Comparison of ENCODE assay signal across 8 cellular contexts in the genomic region with DNA sequence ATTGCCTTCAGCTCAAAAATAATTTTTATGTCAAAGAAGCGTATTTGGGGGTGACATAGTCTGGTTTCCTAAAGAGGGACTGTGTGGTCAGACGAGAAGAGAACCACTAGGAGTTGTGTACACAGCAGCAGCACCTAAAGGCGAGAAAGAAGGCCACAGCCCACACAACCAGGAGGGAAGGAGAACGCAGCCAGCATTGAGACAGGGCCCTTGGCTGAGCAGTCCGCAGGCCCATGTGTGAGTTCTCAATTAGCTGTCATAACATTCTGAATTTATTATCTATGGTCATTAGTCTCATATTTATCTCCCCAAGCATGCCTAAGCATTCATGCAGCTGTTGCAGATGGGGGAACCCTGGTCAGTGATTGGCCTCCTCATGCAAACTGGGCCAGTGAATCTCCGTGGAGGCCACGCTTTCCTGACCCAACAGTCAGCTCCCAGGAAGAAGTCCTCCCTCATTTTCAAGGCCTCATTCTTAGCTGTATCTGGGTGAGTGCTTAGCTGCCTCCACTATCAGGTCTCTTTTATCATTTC.
DNase-seq lines count a peak whose midpoint lies in the region; ATAC-seq, FAIRE-seq and TF ChIP-seq lines count a peak whose summit lies in the region.

No MANE protein-coding gene starts in this region.

- H3F3A ChIP-seq in SU-DHL-6 (ENCODE audit: insufficient read depth): peaks cover 39% of the 10 kb centered on the region

- no peak for TF ChIP-seq CTCF in SU-DHL-6 (IDR thresholded peaks at IDR 0.05; ENCODE audit: insufficient read depth, low read length, poor library complexity, severe bottlenecking)
- TF ChIP-seq CTCF in nephron (IDR thresholded peaks at IDR 0.05; ENCODE audit: unreplicated experiment in 3 of 3): no peak
- TF ChIP-seq CTCF in D721Med (IDR thresholded peaks at IDR 0.05; ENCODE audit: insufficient read depth, missing control alignments): no peak

- H4K20me1 ChIP-seq in SU-DHL-6 (ENCODE audit: low read depth, low read length): no peaks in the 10 kb centered on the region

- no peak overlapping the region for H2AFZ ChIP-seq in SU-DHL-6 (ENCODE audit: low read depth, low read length, severe bottlenecking)

- no peak for DNase-seq in NCI-H526 treated with DMSO at 0.1 percent for 48 hours (lab: John Stamatoyannopoulos, UW)
- DNase-seq in D721Med (ENCODE audit: insufficient read length, low spot score): no peak
- DNase-seq in left colon: no peak
- DNase-seq in AG20443 (ENCODE audit: low spot score): no peak

- peak overlapping the region; percentile 72 for H3K9ac ChIP-seq in SU-DHL-6 (ENCODE audit: low read length)

- peak overlapping the region; percentile 54 for H3K4me3 ChIP-seq in SU-DHL-6 (ENCODE audit: insufficient read depth, low read length, poor library complexity, severe bottlenecking)

- no peaks in the 10 kb centered on the region for H3K27me3 ChIP-seq in SU-DHL-6 (ENCODE audit: low read length)

- H3K27ac Mint-ChIP-seq in nephron: peak overlapping the region; percentile 98 to 99 (median 99)

- peak overlapping the region; percentile 93 for H3K4me2 ChIP-seq in SU-DHL-6 (ENCODE audit: low read depth, low read length, poor library complexity, severe bottlenecking)

- H3K4me1 Mint-ChIP-seq in nephron: peaks cover 17% of the 10 kb centered on the region

- peaks cover 6% of the 10 kb centered on the region for H3K36me3 ChIP-seq in SU-DHL-6 (ENCODE audit: low read length)

- H3K27me3 Mint-ChIP-seq in nephron (ENCODE audit: low read depth): no peaks in the 10 kb centered on the region

- H3K9me3 ChIP-seq in SU-DHL-6 (ENCODE audit: insufficient read depth, low read length): peaks cover 3% of the 10 kb centered on the region; the same call in 1 of the 2 replicates

- peak overlapping the region; percentile 99 for H3K27ac ChIP-seq in SU-DHL-6 (ENCODE audit: low read depth, low read length)

- peaks cover 9% of the 10 kb centered on the region for H3K9me3 Mint-ChIP-seq in nephron

- peaks cover 4% of the 10 kb centered on the region for H3K36me3 Mint-ChIP-seq in nephron (ENCODE audit: low read depth)

- peak; percentile 44 for ATAC-seq in GM18861 (IDR thresholded peaks at IDR 0.05; ENCODE audit: unreplicated experiment)
- ATAC-seq in HG02642 (IDR thresholded peaks at IDR 0.05; ENCODE audit: poor library complexity, unreplicated experiment): peak; percentile 67
- no peak for ATAC-seq in left colon

- intact Hi-C loops in left colon (cut with DNase I, micrococcal nuclease): no loop called here

- peaks cover 23% of the 10 kb centered on the region; the same call in 1 of the 2 replicates for H3K79me2 ChIP-seq in SU-DHL-6 (ENCODE audit: insufficient read depth, low read length)

- no peaks in the 10 kb centered on the region for H3K9me2 ChIP-seq in SU-DHL-6 (replicated peaks; ENCODE audit: insufficient read depth, low read length)

- H3K4me3 Mint-ChIP-seq in nephron: peak overlapping the region in 2 of 3 experiments; percentile 14 to 18

- no peak for FAIRE-seq in D721Med (lab: Jason Lieb, UNC)
